Comparison of ENCODE assay signal across 23 cellular contexts in genomic region chr2:239998006-239998405, GRCh38. TPM values are rescaled to one million over a fixed set of nuclear protein-coding genes. Genes with fewer than 3 reads are reported as not detected.
"Had no signal": no experiment of that assay in that cellular context is flagged by ENCODE, and none has a peak within 500 bp of the region (broad histone marks: within the 10 kb centered on the region; RNA-seq: fewer than 3 reads in every experiment).

No MANE protein-coding gene starts in this region.

- H3K4me1 ChIP-seq: adrenal gland, pancreas, suprapubic skin had no signal

- H3K4me2 ChIP-seq: SK-N-SH had no signal

- H3K4me3 ChIP-seq: adrenal gland, dorsolateral prefrontal cortex, pancreas, suprapubic skin had no signal

- H3K9ac ChIP-seq: SK-N-SH had no signal

- H3K4me3 Mint-ChIP-seq: activated CD8-positive, alpha-beta T cell treated with anti-CD3 and anti-CD28 coated beads for 36 hours; naive thymus-derived CD8-positive, alpha-beta T cell; stimulated activated naive CD8-positive, alpha-beta T cell treated with anti-CD3 and anti-CD28 coated beads, Interleukin-15, Interleukin-2, amounts not matched to agents 100 ng/mL and 50 ng/mL, for 24 hours; T-helper 2 cell treated with Interferon-gamma antibody and Interleukin-4, amounts not matched to agents 5 μg/mL and 100 μg/mL, for 36 hours; WTC11 had no signal

- DNase-seq: activated CD4-positive, alpha-beta T cell treated with anti-CD3 and anti-CD28 coated beads for 4 hours; activated CD8-positive, alpha-beta T cell treated with anti-CD3 and anti-CD28 coated beads for 36 hours; activated effector memory CD4-positive, alpha-beta T cell treated with anti-CD3 and anti-CD28 coated beads, Interleukin-2, amount 50 U/mL, for 16 hours; activated T-cell treated with anti-CD3 and anti-CD28 coated beads, Interleukin-2, amount 50 U/mL, for 48 hours; adrenal gland; dorsolateral prefrontal cortex; foreskin fibroblast; hippocampal formation; mammary epithelial cell; naive thymus-derived CD8-positive, alpha-beta T cell; pancreas; SK-N-SH; stimulated activated CD4-positive, alpha-beta T cell treated with anti-CD3 and anti-CD28 coated beads, Interleukin-12 subunit alpha, Interleukin-12 subunit beta, amount 100 ng/mL, for 4 hours; stimulated activated CD4-positive, alpha-beta T cell treated with anti-CD3 and anti-CD28 coated beads, Interleukin-1b, Interleukin-23, amount 100 ng/mL, for 48 hours; trophoblast cell had no signal

- ATAC-seq: activated CD8-positive, alpha-beta T cell treated with anti-CD3 and anti-CD28 coated beads for 36 hours; activated naive CD4-positive, alpha-beta T cell treated with anti-CD3 and anti-CD28 coated beads, Interleukin-2, amount 50 U/mL, for 72 hours; naive thymus-derived CD8-positive, alpha-beta T cell; pancreas; WTC11 had no signal

- H3K9me3 Mint-ChIP-seq: activated CD8-positive, alpha-beta T cell treated with anti-CD3 and anti-CD28 coated beads for 36 hours; activated naive CD4-positive, alpha-beta T cell treated with anti-CD3 and anti-CD28 coated beads, Interleukin-2, amount 50 U/mL, for 72 hours; naive thymus-derived CD8-positive, alpha-beta T cell; stimulated activated naive CD8-positive, alpha-beta T cell treated with anti-CD3 and anti-CD28 coated beads, Interleukin-15, Interleukin-2, amounts not matched to agents 100 ng/mL and 50 ng/mL, for 24 hours; T-helper 2 cell treated with Interferon-gamma antibody and Interleukin-4, amounts not matched to agents 5 μg/mL and 100 μg/mL, for 36 hours had no signal

- H3K9me3 ChIP-seq: adrenal gland, neutrophil, pancreas, SK-N-SH, suprapubic skin had no signal

- H3K27me3 ChIP-seq: adrenal gland, dorsolateral prefrontal cortex, neutrophil, pancreas, suprapubic skin had no signal

- H3K27ac ChIP-seq: adrenal gland, epithelial cell of prostate, neutrophil, pancreas, suprapubic skin had no signal

- H3K27me3 Mint-ChIP-seq: activated CD8-positive, alpha-beta T cell treated with anti-CD3 and anti-CD28 coated beads for 36 hours; naive thymus-derived CD8-positive, alpha-beta T cell; stimulated activated naive CD8-positive, alpha-beta T cell treated with anti-CD3 and anti-CD28 coated beads, Interleukin-15, Interleukin-2, amounts not matched to agents 100 ng/mL and 50 ng/mL, for 24 hours had no signal

- H3K27ac Mint-ChIP-seq: activated CD8-positive, alpha-beta T cell treated with anti-CD3 and anti-CD28 coated beads for 36 hours; activated naive CD4-positive, alpha-beta T cell treated with anti-CD3 and anti-CD28 coated beads, Interleukin-2, amount 50 U/mL, for 72 hours; stimulated activated naive CD8-positive, alpha-beta T cell treated with anti-CD3 and anti-CD28 coated beads, Interleukin-15, Interleukin-2, amounts not matched to agents 100 ng/mL and 50 ng/mL, for 24 hours; T-helper 2 cell treated with Interferon-gamma antibody and Interleukin-4, amounts not matched to agents 5 μg/mL and 100 μg/mL, for 36 hours; WTC11 had no signal

RNA-seq across cellular contexts. Expression of gene OR6B2, which starts 32.2 kb away (rescaled TPM):
- total RNA-seq: activated CD8-positive, alpha-beta T cell treated with anti-CD3 and anti-CD28 coated beads for 36 hours; activated naive CD4-positive, alpha-beta T cell treated with anti-CD3 and anti-CD28 coated beads, Interleukin-2, amount 50 U/mL, for 72 hours; adrenal gland; dorsolateral prefrontal cortex; mammary epithelial cell; mucosa of gallbladder; naive thymus-derived CD8-positive, alpha-beta T cell; pancreas; suprapubic skin; WTC11 had no signal

RNA-seq across cellular contexts. Expression of gene OR6B3, which starts 55.3 kb away (rescaled TPM):
- total RNA-seq: activated CD8-positive, alpha-beta T cell treated with anti-CD3 and anti-CD28 coated beads for 36 hours; activated naive CD4-positive, alpha-beta T cell treated with anti-CD3 and anti-CD28 coated beads, Interleukin-2, amount 50 U/mL, for 72 hours; adrenal gland; mammary epithelial cell; mucosa of gallbladder; naive thymus-derived CD8-positive, alpha-beta T cell; pancreas; suprapubic skin; WTC11 had no signal
